ENCODE assay signal across 8 cellular contexts in genomic region chr20:63980806-63981728, GRCh38. TPM values are rescaled to one million over a fixed set of nuclear protein-coding genes. Genes with fewer than 3 reads are reported as not detected.
DNase-seq lines count a peak whose midpoint lies in the region; ATAC-seq lines count a peak whose summit lies in the region.

TSS of gene PRPF6 (plus strand) at chr20:63981132. CDS start at chr20:63981246, 114 bp downstream.

- CTCF ChIA-PET in CD8-positive, alpha-beta memory T cell (lab: Charles Lee) = interaction anchor here (0.8 to 2.5 kb wide), 31 partner anchors 8 to 461 kb away, joined by 3 to 57 read pairs (median 4); partner anchors contain the start of genes ARFRP1, C20orf204, LKAAEAR1 and OPRL1

- peaks cover 58 to 71% (median 68%) of the 10 kb centered on the region in 3 donors for H3K4me1 Mint-ChIP-seq in CD8-positive, alpha-beta memory T cell

- H3K36me3 Mint-ChIP-seq in CD8-positive, alpha-beta memory T cell = peaks cover 16 to 52% (median 21%) of the 10 kb centered on the region in 3 donors

- peak within 1 kb of the TSS; percentile 90 for H3K27ac ChIP-seq in CD8-positive, alpha-beta memory T cell (ENCODE audit: low read depth, low read length)
- H3K27ac ChIP-seq in effector memory CD4-positive, alpha-beta T cell (ENCODE audit: insufficient read depth, low read length, poor library complexity, severe bottlenecking) = peak within 1 kb of the TSS; percentile 90

- H3K27ac Mint-ChIP-seq in CD8-positive, alpha-beta memory T cell = peak within 1 kb of the TSS; percentile 93 to 99 (median 96)

- no peaks in the 10 kb centered on the region for H3K9me3 Mint-ChIP-seq in CD8-positive, alpha-beta memory T cell

- H3K9me3 ChIP-seq in CD8-positive, alpha-beta memory T cell (ENCODE audit: low read length) = no peaks in the 10 kb centered on the region
- H3K9me3 ChIP-seq in effector memory CD4-positive, alpha-beta T cell (ENCODE audit: control insufficient read depth, low read length) = no peaks in the 10 kb centered on the region

- POLR2A ChIA-PET in CD8-positive, alpha-beta memory T cell (lab: Charles Lee) = interaction anchor here (0.5 to 3.4 kb wide), 12 partner anchors 12 to 242 kb away, joined by 3 to 18 read pairs (median 4); partner anchors contain the start of genes SLC2A4RG, TCEA2, TPD52L2 and UCKL1

- peak; percentile 40 for ATAC-seq in GM19455 (IDR thresholded peaks at IDR 0.05; ENCODE audit: unreplicated experiment)

- peak within 1 kb of the TSS; percentile 89 to 95 (median 92) for H3K4me3 Mint-ChIP-seq in CD8-positive, alpha-beta memory T cell

- H3K36me3 ChIP-seq in CD8-positive, alpha-beta memory T cell (ENCODE audit: insufficient read depth, low read length) = peaks cover 23% of the 10 kb centered on the region
- H3K36me3 ChIP-seq in effector memory CD4-positive, alpha-beta T cell (ENCODE audit: control insufficient read depth, insufficient read depth, low read length) = peaks cover 17% of the 10 kb centered on the region

- peaks cover 54% of the 10 kb centered on the region for H3K4me1 ChIP-seq in CD8-positive, alpha-beta memory T cell (ENCODE audit: insufficient read depth, low read length)
- H3K4me1 ChIP-seq in effector memory CD4-positive, alpha-beta T cell (ENCODE audit: control insufficient read depth, insufficient read depth, low read length, poor library complexity, severe bottlenecking) = peaks cover 36% of the 10 kb centered on the region

- H3K4me3 ChIP-seq in CD8-positive, alpha-beta memory T cell (ENCODE audit: low read length) = peak within 1 kb of the TSS; percentile 93
- peak within 1 kb of the TSS; percentile 77 for H3K4me3 ChIP-seq in effector memory CD4-positive, alpha-beta T cell (ENCODE audit: insufficient read depth, low read depth, low read length, poor library complexity, severe bottlenecking)

- H3K27me3 ChIP-seq in CD8-positive, alpha-beta memory T cell (ENCODE audit: insufficient read depth, low read length, poor library complexity, severe bottlenecking) = no peaks in the 10 kb centered on the region
- H3K27me3 ChIP-seq in effector memory CD4-positive, alpha-beta T cell (replicated peaks; ENCODE audit: control insufficient read depth, insufficient read depth, low read length, poor library complexity, severe bottlenecking) = no peaks in the 10 kb centered on the region

- H3K27me3 Mint-ChIP-seq in CD8-positive, alpha-beta memory T cell = no peaks in the 10 kb centered on the region

- peak; percentile 92 to 96 (median 93) for DNase-seq in CD8-positive, alpha-beta memory T cell
- peak; percentile 66 for DNase-seq in HS-5 (ENCODE audit: low read depth)
- DNase-seq in NK-92 (lab: John Stamatoyannopoulos, UW; ENCODE audit: unreplicated experiment) = peak; percentile 51
- peak; percentile 95 for DNase-seq in activated CD8-positive, alpha-beta memory T cell treated with anti-CD3 and anti-CD28 coated beads for 24 hours
- peak; percentile 85 to 92 (median 91) for DNase-seq in effector memory CD4-positive, alpha-beta T cell
- DNase-seq in medulla oblongata (ENCODE audit: extremely low spot score) = peak; percentile 96
- DNase-seq in stimulated activated CD8-positive, alpha-beta memory T cell treated with anti-CD3 and anti-CD28 coated beads, Interleukin-12 subunit alpha, Interleukin-12 subunit beta, amount 100 ng/mL, for 1 hour (ENCODE audit: low read depth) = peak; percentile 91

RNA-seq across cellular contexts. Expression of gene PRPF6, which starts in this region (rescaled TPM):
- total RNA-seq in CD8-positive, alpha-beta memory T cell = 10 to 100 TPM; 76.2 to 78.3 TPM
- polyA plus RNA-seq in CD8-positive, alpha-beta memory T cell = 97.1 TPM

Comparison
In these comparisons a context has a peak if more than half of its experiments do, and no peak if none do; other contexts are left out.
1. Peak in every context shown above with its lines: DNase-seq, ATAC-seq, H3K4me3 ChIP-seq and H3K27ac ChIP-seq.